Comparison of ENCODE assay signal across 9 cellular contexts in the genomic region with DNA sequence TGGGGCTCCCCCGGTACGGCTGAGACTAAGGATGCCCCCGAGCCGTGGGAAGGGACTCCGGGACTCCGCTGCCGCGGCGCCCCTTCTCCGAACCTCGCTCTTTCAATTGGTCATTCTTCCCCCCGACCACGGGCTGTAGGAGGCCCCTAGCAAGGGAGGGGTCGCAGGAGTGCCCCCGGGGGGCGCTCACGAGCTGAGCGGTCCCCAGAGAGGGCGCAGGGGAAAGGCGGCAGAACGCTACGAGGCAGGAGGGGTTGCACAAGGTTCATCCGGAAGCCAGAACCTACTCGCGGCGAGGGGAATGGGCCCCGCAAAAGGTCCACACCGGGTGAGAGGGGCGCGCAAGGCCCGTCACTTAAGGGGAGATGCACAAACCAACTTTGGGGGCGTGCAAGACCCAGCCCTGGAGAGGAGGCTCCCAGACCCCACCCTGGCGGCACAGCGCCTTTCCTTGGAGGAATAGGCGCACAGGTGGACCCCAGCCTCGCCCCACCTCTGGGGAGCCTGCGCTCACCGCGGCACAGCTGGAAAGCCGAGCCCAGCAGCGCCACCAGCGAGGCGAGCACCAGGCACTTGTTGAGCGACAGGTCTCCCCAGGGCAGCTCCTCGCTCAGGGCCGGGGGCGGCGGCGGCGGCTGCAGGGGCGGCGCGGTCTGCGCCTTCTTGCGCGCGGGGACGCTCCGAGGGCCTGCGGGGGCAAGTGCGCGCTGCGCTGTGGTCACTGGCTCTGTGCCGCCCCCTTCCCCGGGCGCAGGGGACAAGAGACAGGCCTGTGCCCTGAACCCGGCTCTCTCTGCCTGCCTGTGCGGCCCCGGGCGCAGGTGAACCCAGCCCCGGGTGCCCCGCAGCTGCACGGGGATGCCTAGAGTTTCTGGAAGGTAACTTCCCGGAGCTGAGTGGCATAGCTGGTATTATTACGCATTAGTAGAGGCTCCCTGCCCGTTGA. TPM values are rescaled to one million over a fixed set of nuclear protein-coding genes. Genes with fewer than 3 reads are reported as not detected.
DNase-seq lines count a peak whose midpoint lies in the region; ATAC-seq and TF ChIP-seq lines count a peak whose summit lies in the region.
"Had no signal": no experiment of that assay in that cellular context is flagged by ENCODE, and none has a peak within 500 bp of the region (broad histone marks: within the 10 kb centered on the region; RNA-seq: fewer than 3 reads in every experiment).

No MANE protein-coding gene starts in this region.

- no peak overlapping the region for H3K27ac ChIP-seq in DND-41 (ENCODE audit: low read length)
- H3K27ac ChIP-seq: pancreas had no signal

- H3K27ac Mint-ChIP-seq in activated naive CD8-positive, alpha-beta T cell treated with anti-CD3 and anti-CD28 coated beads for 36 hours = no peak overlapping the region
- H3K27ac Mint-ChIP-seq in natural killer cell = no peak overlapping the region

- ATAC-seq in DND-41 (ENCODE audit: insufficient read depth, low read depth) (no peak), natural killer cell (peak; percentile 44 to 66 (median 66)), left lobe of liver (no peak), HG03432 (IDR thresholded peaks at IDR 0.05; ENCODE audit: unreplicated experiment) (no peak)

- peaks cover 28% of the 10 kb centered on the region; the same call in 1 of the 2 replicates for H4K20me1 ChIP-seq in DND-41 (ENCODE audit: insufficient read depth, low read length)

- H3K79me2 ChIP-seq in DND-41 (ENCODE audit: insufficient read depth, low read length) = no peaks in the 10 kb centered on the region

- DNase-seq in DND-41 = no peak
- peak; percentile 84 for DNase-seq in NAMALWA (ENCODE audit: low spot score)
- peak; percentile 57 for DNase-seq in activated naive CD8-positive, alpha-beta T cell treated with anti-CD3 and anti-CD28 coated beads for 36 hours
- no peak for DNase-seq in natural killer cell
- no peak for DNase-seq in left lobe of liver (ENCODE audit: low spot score)
- no peak for DNase-seq in EL
- DNase-seq in DMS114 treated with DMSO at 0.1 percent for 48 hours (lab: John Stamatoyannopoulos, UW; ENCODE audit: unreplicated experiment) = no peak

- H3K4me1 Mint-ChIP-seq in activated naive CD8-positive, alpha-beta T cell treated with anti-CD3 and anti-CD28 coated beads for 36 hours = peaks cover 8% of the 10 kb centered on the region
- H3K4me1 Mint-ChIP-seq in natural killer cell = peaks cover 0 to 17% of the 10 kb centered on the region in 2 donors

- peak overlapping the region; percentile 52 for H3K4me3 Mint-ChIP-seq in activated naive CD8-positive, alpha-beta T cell treated with anti-CD3 and anti-CD28 coated beads for 36 hours
- H3K4me3 Mint-ChIP-seq in natural killer cell = peak overlapping the region; percentile 75

- TF ChIP-seq CTCF in DND-41 (IDR thresholded peaks at IDR 0.05; ENCODE audit: borderline replicate concordance, extremely low read depth, low read length, poor library complexity, severe bottlenecking) = peak; percentile 23
- TF ChIP-seq CTCF in natural killer cell (IDR thresholded peaks at IDR 0.05) = peak; percentile 33

- H2AFZ ChIP-seq in DND-41 (ENCODE audit: low read depth, low read length) = no peak overlapping the region

- no peak overlapping the region for H3K9ac ChIP-seq in DND-41 (ENCODE audit: low read depth, low read length)

- H3K9me3 Mint-ChIP-seq in activated naive CD8-positive, alpha-beta T cell treated with anti-CD3 and anti-CD28 coated beads for 36 hours = no peaks in the 10 kb centered on the region
- H3K9me3 Mint-ChIP-seq in natural killer cell = no peaks in the 10 kb centered on the region

- H3K4me1 ChIP-seq in DND-41 (ENCODE audit: insufficient read depth, low read length) = peaks cover 16% of the 10 kb centered on the region
- H3K4me1 ChIP-seq: pancreas had no signal

- no peak overlapping the region for H3K4me3 ChIP-seq in DND-41 (ENCODE audit: low read depth in 1 of 2, low read length in 2 of 2)
- H3K4me3 ChIP-seq: pancreas had no signal

- no peaks in the 10 kb centered on the region for H3K27me3 ChIP-seq in DND-41 (ENCODE audit: insufficient read depth, low read length, poor library complexity)

- H3K36me3 Mint-ChIP-seq in activated naive CD8-positive, alpha-beta T cell treated with anti-CD3 and anti-CD28 coated beads for 36 hours = no peaks in the 10 kb centered on the region
- no peaks in the 10 kb centered on the region for H3K36me3 Mint-ChIP-seq in natural killer cell

- no peak overlapping the region for H3K4me2 ChIP-seq in DND-41 (ENCODE audit: insufficient read depth, low read length)

- intact Hi-C loops in natural killer cell (cut with micrococcal nuclease) = no loop called here

- H3K9me3 ChIP-seq in DND-41 (ENCODE audit: insufficient read depth, low read length, severe bottlenecking) = no peaks in the 10 kb centered on the region
- H3K9me3 ChIP-seq: pancreas had no signal

- peaks cover 13% of the 10 kb centered on the region for H3K27me3 Mint-ChIP-seq in activated naive CD8-positive, alpha-beta T cell treated with anti-CD3 and anti-CD28 coated beads for 36 hours
- H3K27me3 Mint-ChIP-seq in natural killer cell (ENCODE audit: low read depth in 2 of 2) = peaks cover 0 to 18% of the 10 kb centered on the region in 2 donors

- H3K36me3 ChIP-seq in DND-41 (ENCODE audit: insufficient read depth, low read length) = peaks cover 22% of the 10 kb centered on the region
- H3K36me3 ChIP-seq: pancreas had no signal

RNA-seq across cellular contexts. Expression of gene JSRP1, which starts 2.8 kb away (rescaled TPM):
- total RNA-seq in activated naive CD8-positive, alpha-beta T cell treated with anti-CD3 and anti-CD28 coated beads for 36 hours = under 1 TPM; 0.45 to 0.50 TPM
- total RNA-seq in natural killer cell = 1 to 10 TPM in 1 of 3 donors, under 1 TPM in 1, not detected in 1; 0.82 to 2.0 TPM
- 0.18 TPM for total RNA-seq in left lobe of liver

RNA-seq across cellular contexts. Expression of gene AMH, which starts 4.3 kb away (rescaled TPM):
- 1 to 10 TPM; 7.4 to 10.0 TPM for total RNA-seq in activated naive CD8-positive, alpha-beta T cell treated with anti-CD3 and anti-CD28 coated beads for 36 hours
- total RNA-seq in natural killer cell (1 to 10 TPM in 1 of 3 donors, under 1 TPM in 2; 0.55 to 2.1 (median 0.88) TPM), left lobe of liver (0.93 TPM)

RNA-seq across cellular contexts. Expression of gene SF3A2, which starts 16.8 kb away (rescaled TPM):
- total RNA-seq in activated naive CD8-positive, alpha-beta T cell treated with anti-CD3 and anti-CD28 coated beads for 36 hours = 100 to 1,000 TPM; 160 to 162 TPM
- total RNA-seq in natural killer cell (100 to 1,000 TPM; 143 to 165 (median 147) TPM), left lobe of liver (19.0 TPM)

RNA-seq across cellular contexts. Expression of gene PLEKHJ1, which starts 17.2 kb away (rescaled TPM):
- total RNA-seq in activated naive CD8-positive, alpha-beta T cell treated with anti-CD3 and anti-CD28 coated beads for 36 hours = 10 to 100 TPM; 82.7 to 84.6 TPM
- total RNA-seq in natural killer cell = 10 to 100 TPM; 36.7 to 45.8 (median 44.7) TPM
- total RNA-seq in left lobe of liver = 41.3 TPM

RNA-seq across cellular contexts. Expression of gene PEAK3, which starts 28.6 kb away (rescaled TPM):
- total RNA-seq in activated naive CD8-positive, alpha-beta T cell treated with anti-CD3 and anti-CD28 coated beads for 36 hours = not detected
- total RNA-seq in natural killer cell (1 to 10 TPM; 5.7 to 9.5 (median 8.4) TPM), left lobe of liver (0.28 TPM)

Comparison
In these comparisons a context has a peak if more than half of its experiments do, and no peak if none do; other contexts are left out.
1. ATAC-seq: peak in natural killer cell (3 of 3); none in DND-41 (single experiment), left lobe of liver (single experiment) and HG03432 (single experiment).
2. DNase-seq: peak in NAMALWA (single experiment) and activated naive CD8-positive, alpha-beta T cell treated with anti-CD3 and anti-CD28 coated beads for 36 hours (single experiment); none in DND-41 (single experiment), natural killer cell (single experiment), left lobe of liver (single experiment), EL (single experiment) and DMS114 treated with DMSO at 0.1 percent for 48 hours (single experiment).